Comparison of ENCODE assay signal across 12 cellular contexts in genomic region chr22:50012201-50013181, GRCh38. TPM values are rescaled to one million over a fixed set of nuclear protein-coding genes. Genes with fewer than 3 reads are reported as not detected.
A peak's percentile ranks its signal among the peaks of the same experiment; 100 is the strongest.
DNase-seq lines count a peak whose midpoint lies in the region; ATAC-seq and TF ChIP-seq lines count a peak whose summit lies in the region.
"Had no signal": no experiment of that assay in that cellular context is flagged by ENCODE, and none has a peak within 500 bp of the region (broad histone marks: within the 10 kb centered on the region; RNA-seq: fewer than 3 reads in every experiment).

Gene IL17REL, minus strand, starts transcription at chr22:50012765. Its CDS starts 119 bp downstream, at chr22:50012646.

- H3K36me3 ChIP-seq in Peyer's patch, result no peaks in the 10 kb centered on the region
- H3K36me3 ChIP-seq: gastrocnemius medialis had no signal

- CTCF ChIA-PET in activated CD4-positive, alpha-beta T cell treated with anti-CD3 and anti-CD28 coated beads, Interleukin-2, amount 10 ng/mL, durations not matched to agents 7 days and 5 days (lab: Charles Lee), result interaction anchor here (0.7 kb wide), 1 partner anchor 92 kb away, joined by 3 read pairs; no protein-coding TSS in a partner anchor

- H3K27ac ChIP-seq in Peyer's patch, result no peak within 1 kb of the TSS
- H3K27ac ChIP-seq: gastrocnemius medialis had no signal

- no peak for DNase-seq in activated CD4-positive, alpha-beta T cell treated with anti-CD3 and anti-CD28 coated beads, Interleukin-2, amount 10 ng/mL, durations not matched to agents 7 days and 5 days
- no peak for DNase-seq in activated CD4-positive, alpha-beta T cell treated with anti-CD3 and anti-CD28 coated beads, Interleukin-2, amount 50 U/mL, for 48 hours
- DNase-seq in Peyer's patch (peak in 2 of 3 donors; percentile 62 to 65), foreskin fibroblast (peak; percentile 24 to 58), NCI-H146 (lab: John Stamatoyannopoulos, UW) (no peak), NCI-H1092 (lab: John Stamatoyannopoulos, UW) (no peak)
- DNase-seq: gastrocnemius medialis, MV-4-11, occipital lobe had no signal

- peaks cover 15% of the 10 kb centered on the region for H3K4me1 Mint-ChIP-seq in activated CD4-positive, alpha-beta T cell treated with anti-CD3 and anti-CD28 coated beads, Interleukin-2, amount 10 ng/mL, durations not matched to agents 7 days and 5 days
- H3K4me1 Mint-ChIP-seq in stimulated activated memory B cell treated with anti-CD40 and anti-IgM and Interleukin-4, amounts not matched to agents 10 μg/mL and 1 μg/mL and 100 μg/mL, for 72 hours, result peaks cover 52% of the 10 kb centered on the region

- ATAC-seq in stimulated activated memory B cell treated with anti-CD40 and anti-IgM and Interleukin-4, amounts not matched to agents 10 μg/mL and 1 μg/mL and 100 μg/mL, for 72 hours, result no peak
- no peak for ATAC-seq in HG03196 (IDR thresholded peaks at IDR 0.05; ENCODE audit: unreplicated experiment)
- ATAC-seq: activated naive CD4-positive, alpha-beta T cell treated with anti-CD3 and anti-CD28 coated beads, Interleukin-2, amount 50 U/mL, for 72 hours; gastrocnemius medialis had no signal

- POLR2A ChIA-PET in activated CD4-positive, alpha-beta T cell treated with anti-CD3 and anti-CD28 coated beads, Interleukin-2, amount 10 ng/mL, durations not matched to agents 7 days and 5 days (lab: Charles Lee), result no interaction called here

- peaks cover 13% of the 10 kb centered on the region for H3K27me3 Mint-ChIP-seq in activated CD4-positive, alpha-beta T cell treated with anti-CD3 and anti-CD28 coated beads, Interleukin-2, amount 10 ng/mL, durations not matched to agents 7 days and 5 days
- peaks cover 15% of the 10 kb centered on the region for H3K27me3 Mint-ChIP-seq in stimulated activated memory B cell treated with anti-CD40 and anti-IgM and Interleukin-4, amounts not matched to agents 10 μg/mL and 1 μg/mL and 100 μg/mL, for 72 hours

- no peaks in the 10 kb centered on the region for H3K9me3 Mint-ChIP-seq in activated CD4-positive, alpha-beta T cell treated with anti-CD3 and anti-CD28 coated beads, Interleukin-2, amount 10 ng/mL, durations not matched to agents 7 days and 5 days
- H3K9me3 Mint-ChIP-seq in stimulated activated memory B cell treated with anti-CD40 and anti-IgM and Interleukin-4, amounts not matched to agents 10 μg/mL and 1 μg/mL and 100 μg/mL, for 72 hours, result no peaks in the 10 kb centered on the region
- H3K9me3 Mint-ChIP-seq: activated naive CD4-positive, alpha-beta T cell treated with anti-CD3 and anti-CD28 coated beads, Interleukin-2, amount 50 U/mL, for 72 hours had no signal

- no peak within 1 kb of the TSS for H3K4me3 ChIP-seq in Peyer's patch
- H3K4me3 ChIP-seq in foreskin fibroblast (ENCODE audit: low read depth in 1 of 2, low read length in 2 of 2), result no peak within 1 kb of the TSS
- H3K4me3 ChIP-seq: gastrocnemius medialis had no signal

- H3K4me3 Mint-ChIP-seq in activated CD4-positive, alpha-beta T cell treated with anti-CD3 and anti-CD28 coated beads, Interleukin-2, amount 10 ng/mL, durations not matched to agents 7 days and 5 days, result no peak within 1 kb of the TSS
- peak within 1 kb of the TSS; percentile 84 for H3K4me3 Mint-ChIP-seq in stimulated activated memory B cell treated with anti-CD40 and anti-IgM and Interleukin-4, amounts not matched to agents 10 μg/mL and 1 μg/mL and 100 μg/mL, for 72 hours

- no peak for TF ChIP-seq POLR2A in Peyer's patch (IDR thresholded peaks at IDR 0.05)

- peak in 3 of 6 experiments; percentile 45 to 53 (median 45) for TF ChIP-seq CTCF in Peyer's patch (IDR thresholded peaks at IDR 0.05)
- peak; percentile 17 for TF ChIP-seq CTCF in foreskin fibroblast (IDR thresholded peaks at IDR 0.05; ENCODE audit: low read depth, low read length)

- no peaks in the 10 kb centered on the region for H3K9me3 ChIP-seq in Peyer's patch
- H3K9me3 ChIP-seq: gastrocnemius medialis had no signal

- peak within 1 kb of the TSS; percentile 28 for H3K27ac Mint-ChIP-seq in activated CD4-positive, alpha-beta T cell treated with anti-CD3 and anti-CD28 coated beads, Interleukin-2, amount 10 ng/mL, durations not matched to agents 7 days and 5 days
- peak within 1 kb of the TSS; percentile 77 for H3K27ac Mint-ChIP-seq in stimulated activated memory B cell treated with anti-CD40 and anti-IgM and Interleukin-4, amounts not matched to agents 10 μg/mL and 1 μg/mL and 100 μg/mL, for 72 hours
- H3K27ac Mint-ChIP-seq: activated naive CD4-positive, alpha-beta T cell treated with anti-CD3 and anti-CD28 coated beads, Interleukin-2, amount 50 U/mL, for 72 hours had no signal

- no peaks in the 10 kb centered on the region for H3K36me3 Mint-ChIP-seq in activated CD4-positive, alpha-beta T cell treated with anti-CD3 and anti-CD28 coated beads, Interleukin-2, amount 10 ng/mL, durations not matched to agents 7 days and 5 days (ENCODE audit: low read depth)
- H3K36me3 Mint-ChIP-seq in stimulated activated memory B cell treated with anti-CD40 and anti-IgM and Interleukin-4, amounts not matched to agents 10 μg/mL and 1 μg/mL and 100 μg/mL, for 72 hours, result no peaks in the 10 kb centered on the region
- H3K36me3 Mint-ChIP-seq: activated naive CD4-positive, alpha-beta T cell treated with anti-CD3 and anti-CD28 coated beads, Interleukin-2, amount 50 U/mL, for 72 hours had no signal

- H3K4me1 ChIP-seq in Peyer's patch, result peaks cover 0 to 42% (median 19%) of the 10 kb centered on the region in 4 donors
- H3K4me1 ChIP-seq: gastrocnemius medialis had no signal

- peaks cover 4 to 38% of the 10 kb centered on the region in 2 donors for H3K27me3 ChIP-seq in Peyer's patch

RNA-seq across cellular contexts. Expression of gene IL17REL, which starts in this region (rescaled TPM):
- total RNA-seq in activated CD4-positive, alpha-beta T cell treated with anti-CD3 and anti-CD28 coated beads, Interleukin-2, amount 10 ng/mL, durations not matched to agents 7 days and 5 days, result not detected
- total RNA-seq in Peyer's patch, result 1 to 10 TPM in 3 of 4 donors, not detected in 1; 1.1 to 2.3 (median 1.2) TPM
- total RNA-seq: gastrocnemius medialis, occipital lobe had no signal

Comparison
In these comparisons a context has a peak if more than half of its experiments do, and no peak if none do; other contexts are left out.
1. DNase-seq: peak in Peyer's patch (2 of 3) and foreskin fibroblast (2 of 2); none in activated CD4-positive, alpha-beta T cell treated with anti-CD3 and anti-CD28 coated beads, Interleukin-2, amount 10 ng/mL, durations not matched to agents 7 days and 5 days (single experiment), activated CD4-positive, alpha-beta T cell treated with anti-CD3 and anti-CD28 coated beads, Interleukin-2, amount 50 U/mL, for 48 hours (0 of 2), NCI-H146 (single experiment) and NCI-H1092 (single experiment).